ENCODE assay signal across 8 cellular contexts in the genomic region with DNA sequence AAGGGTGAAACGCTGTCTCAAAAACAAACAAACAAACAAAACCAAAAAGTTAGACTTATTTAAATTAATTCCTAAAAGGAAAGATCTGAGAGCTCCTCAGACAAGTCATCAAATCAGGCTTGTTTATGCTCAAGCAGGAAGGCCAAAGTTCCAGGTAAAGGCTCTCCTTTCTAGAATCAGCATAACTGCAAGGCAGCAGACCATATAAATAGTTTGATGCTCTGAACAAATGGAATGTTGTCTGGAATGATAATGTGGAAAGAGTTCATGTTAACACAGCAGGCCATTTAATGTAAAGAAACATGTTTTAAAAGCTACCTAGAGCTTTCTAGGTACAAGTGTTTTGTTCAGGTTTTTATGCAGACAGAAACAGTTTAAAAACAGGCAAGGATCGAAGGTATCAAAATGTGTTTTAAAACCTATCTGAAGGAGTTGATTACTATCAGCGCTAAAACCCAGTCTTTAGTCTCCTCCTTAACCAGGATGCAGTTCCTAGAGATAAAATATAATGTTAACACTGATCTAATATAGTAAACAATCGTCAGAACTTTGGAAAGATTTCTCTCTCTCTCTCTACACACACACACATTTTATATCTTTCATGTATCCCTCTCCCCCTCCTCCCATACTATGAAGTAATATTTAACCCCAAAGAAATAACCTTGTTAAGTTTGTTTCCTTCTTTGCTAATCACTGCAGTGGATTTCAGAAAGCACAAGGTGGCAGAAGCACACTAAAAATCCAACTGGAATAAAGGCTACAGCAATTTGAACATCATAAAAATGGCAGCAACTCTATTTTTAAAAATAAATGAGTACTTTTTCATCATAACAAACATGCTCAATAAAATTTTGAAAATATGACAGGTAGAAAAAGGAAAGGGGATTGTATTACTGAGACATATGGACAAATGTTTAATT.
DNase-seq lines count a peak whose midpoint lies in the region; ATAC-seq and TF ChIP-seq lines count a peak whose summit lies in the region.

No MANE protein-coding gene starts in this region.

- H3K36me3 Mint-ChIP-seq in Caco-2 (ENCODE audit: insufficient read depth, unreplicated experiment): peaks cover 76% of the 10 kb centered on the region

- H3K9me3 Mint-ChIP-seq in Caco-2 (ENCODE audit: unreplicated experiment): peaks cover 20% of the 10 kb centered on the region

- CTCF ChIA-PET in Caco-2 (lab: Charles Lee) (interaction anchor here (0.7 to 1.2 kb wide), 2 partner anchors 25 to 135 kb away, joined by 3 to 4 read pairs; no protein-coding TSS in a partner anchor), HEK293 (lab: Yijun Ruan, JAX) (interaction anchor here (0.6 to 1.2 kb wide), 2 partner anchors 632 to 1065 kb away, joined by 4 to 5 read pairs; no protein-coding TSS in a partner anchor)

- peak; percentile 51; the same call in 1 of the 3 replicates for ATAC-seq in RWPE2 (ENCODE audit: low read depth)
- peak; percentile 48 for ATAC-seq in foreskin keratinocyte
- no peak for ATAC-seq in HG03520 (IDR thresholded peaks at IDR 0.05; ENCODE audit: unreplicated experiment)

- POLR2A ChIA-PET in Caco-2 (lab: Charles Lee) (no interaction called here), HEK293 (lab: Yijun Ruan, JAX) (interaction anchor here (0.8 kb wide), 1 partner anchor 127 kb away, joined by 4 read pairs; no protein-coding TSS in a partner anchor)

- DNase-seq in Caco-2: peak in 1 of 2 experiments; percentile 49
- no peak for DNase-seq in RWPE2 (ENCODE audit: low spot score)
- peak in 1 of 2 donors; percentile 17 for DNase-seq in foreskin keratinocyte
- DNase-seq in spleen: no peak
- DNase-seq in NCI-H2029 treated with DMSO at 0.1 percent for 48 hours (lab: John Stamatoyannopoulos, UW): no peak
- no peak for DNase-seq in stimulated activated CD4-positive, alpha-beta T cell treated with anti-CD3 and anti-CD28 coated beads, Interleukin-2, amount 100 ng/mL, for 24 hours

- H3K27ac ChIP-seq in HEK293 (ENCODE audit: extremely low read depth, low read depth, low read length) (no peak overlapping the region), RWPE2 (ENCODE audit: poor library complexity, severe bottlenecking) (no peak overlapping the region), foreskin keratinocyte (no peak overlapping the region), spleen (no peak overlapping the region)

- no TSS peak for BruUV-seq in Caco-2 (replicated peaks; lab: Mats Ljungman, UMichigan)

- peak overlapping the region; percentile 76 for H3K27ac Mint-ChIP-seq in Caco-2 (ENCODE audit: unreplicated experiment)

- intact Hi-C loops in Caco-2 (cut with micrococcal nuclease; ENCODE audit: unreplicated experiment): loop anchor here (1.0 to 2.0 kb wide), 5 partner anchors 135 to 631 kb away; a partner anchor contains a TSS
- intact Hi-C loops in spleen (cut with DNase I; ENCODE audit: low total_unique reads): loop anchor here (5.0 to 10.0 kb wide), 3 partner anchors 187 to 710 kb away; no protein-coding TSS in a partner anchor

- H3K4me1 Mint-ChIP-seq in Caco-2 (ENCODE audit: low read depth, unreplicated experiment): peaks cover 34% of the 10 kb centered on the region

- H3K27me3 ChIP-seq in Caco-2 (replicated peaks; ENCODE audit: control insufficient read depth, insufficient read depth, low read length) (no peaks in the 10 kb centered on the region), RWPE2 (ENCODE audit: insufficient read depth, poor library complexity, severe bottlenecking) (no peaks in the 10 kb centered on the region), foreskin keratinocyte (no peaks in the 10 kb centered on the region), spleen (replicated peaks in 1 of 7) (no peaks in the 10 kb centered on the region)

- 76 to 93% (median 82%) methylated on average over 4 of the region's 4 CpGs for WGBS in spleen, 5 donors

- H3K9me3 ChIP-seq in Caco-2 (peaks cover 13% of the 10 kb centered on the region), HEK293 (ENCODE audit: control insufficient read depth, insufficient read depth, low read depth, low read length) (no peaks in the 10 kb centered on the region), RWPE2 (ENCODE audit: severe bottlenecking) (no peaks in the 10 kb centered on the region), spleen (peaks cover 0 to 6% (median 0%) of the 10 kb centered on the region in 8 donors)

- H3K36me3 ChIP-seq in Caco-2 (ENCODE audit: control insufficient read depth, insufficient read depth, low read length) (peaks cover 3% of the 10 kb centered on the region), HEK293 (ENCODE audit: control insufficient read depth in 2 of 2, insufficient read depth in 1 of 2, low read length in 2 of 2) (peaks cover 0 to 27% of the 10 kb centered on the region in 2 experiments; a peak in 2 of 3 replicates), RWPE2 (ENCODE audit: low read depth) (peaks cover 26% of the 10 kb centered on the region), spleen (peaks cover 0 to 13% (median 0%) of the 10 kb centered on the region in 6 donors)

- H3K4me3 Mint-ChIP-seq in Caco-2 (ENCODE audit: unreplicated experiment): peak overlapping the region; percentile 12

- no peak overlapping the region for H3K4me3 ChIP-seq in Caco-2 (ENCODE audit: low read depth, low read length)
- no peak overlapping the region for H3K4me3 ChIP-seq in HEK293 (ENCODE audit: low read depth, low read length)
- H3K4me3 ChIP-seq in RWPE2 (ENCODE audit: severe bottlenecking): no peak overlapping the region
- no peak overlapping the region for H3K4me3 ChIP-seq in spleen

- TF ChIP-seq POLR2A in spleen (IDR thresholded peaks at IDR 0.05): no peak

- H3K4me1 ChIP-seq in Caco-2: peaks cover 73% of the 10 kb centered on the region
- H3K4me1 ChIP-seq in HEK293 (ENCODE audit: control insufficient read depth, insufficient read depth, low read length): no peaks in the 10 kb centered on the region
- H3K4me1 ChIP-seq in RWPE2 (ENCODE audit: insufficient read depth, poor library complexity, severe bottlenecking): no peaks in the 10 kb centered on the region
- no peaks in the 10 kb centered on the region for H3K4me1 ChIP-seq in foreskin keratinocyte
- H3K4me1 ChIP-seq in spleen: peaks cover 0 to 10% (median 8%) of the 10 kb centered on the region in 6 donors

- no peaks in the 10 kb centered on the region for H3K27me3 Mint-ChIP-seq in Caco-2 (ENCODE audit: insufficient read depth, unreplicated experiment)

- TF ChIP-seq CTCF in Caco-2 (IDR thresholded peaks at IDR 0.05; ENCODE audit: insufficient read depth in 1 of 2, low read depth in 1 of 2, low read length in 1 of 2, severe bottlenecking in 1 of 2, unreplicated experiment in 1 of 2): peak; percentile 56 to 71
- 0 out of 2 replicates have a peak, but pooled peaks have one; percentile 16 for TF ChIP-seq CTCF in HEK293 (tag by site-specific recombination; IDR thresholded peaks at IDR 0.05)
- TF ChIP-seq CTCF in RWPE2 (IDR thresholded peaks at IDR 0.05; ENCODE audit: poor library complexity, severe bottlenecking): peak; percentile 71
- peak; percentile 81 for TF ChIP-seq CTCF in foreskin keratinocyte (conservative IDR thresholded peaks at IDR 0.05)
- peak in 8 of 11 experiments; percentile 9 to 45 (median 22) for TF ChIP-seq CTCF in spleen (IDR thresholded peaks at IDR 0.05 in 8 of 11, conservative IDR thresholded peaks at IDR 0.05 in 3 of 11)

TF ChIP-seq in HEK293, 187 proteins besides CTCF, POLR2A, EP300 and RAD21:
- TF ChIP-seq, protein P1, sequence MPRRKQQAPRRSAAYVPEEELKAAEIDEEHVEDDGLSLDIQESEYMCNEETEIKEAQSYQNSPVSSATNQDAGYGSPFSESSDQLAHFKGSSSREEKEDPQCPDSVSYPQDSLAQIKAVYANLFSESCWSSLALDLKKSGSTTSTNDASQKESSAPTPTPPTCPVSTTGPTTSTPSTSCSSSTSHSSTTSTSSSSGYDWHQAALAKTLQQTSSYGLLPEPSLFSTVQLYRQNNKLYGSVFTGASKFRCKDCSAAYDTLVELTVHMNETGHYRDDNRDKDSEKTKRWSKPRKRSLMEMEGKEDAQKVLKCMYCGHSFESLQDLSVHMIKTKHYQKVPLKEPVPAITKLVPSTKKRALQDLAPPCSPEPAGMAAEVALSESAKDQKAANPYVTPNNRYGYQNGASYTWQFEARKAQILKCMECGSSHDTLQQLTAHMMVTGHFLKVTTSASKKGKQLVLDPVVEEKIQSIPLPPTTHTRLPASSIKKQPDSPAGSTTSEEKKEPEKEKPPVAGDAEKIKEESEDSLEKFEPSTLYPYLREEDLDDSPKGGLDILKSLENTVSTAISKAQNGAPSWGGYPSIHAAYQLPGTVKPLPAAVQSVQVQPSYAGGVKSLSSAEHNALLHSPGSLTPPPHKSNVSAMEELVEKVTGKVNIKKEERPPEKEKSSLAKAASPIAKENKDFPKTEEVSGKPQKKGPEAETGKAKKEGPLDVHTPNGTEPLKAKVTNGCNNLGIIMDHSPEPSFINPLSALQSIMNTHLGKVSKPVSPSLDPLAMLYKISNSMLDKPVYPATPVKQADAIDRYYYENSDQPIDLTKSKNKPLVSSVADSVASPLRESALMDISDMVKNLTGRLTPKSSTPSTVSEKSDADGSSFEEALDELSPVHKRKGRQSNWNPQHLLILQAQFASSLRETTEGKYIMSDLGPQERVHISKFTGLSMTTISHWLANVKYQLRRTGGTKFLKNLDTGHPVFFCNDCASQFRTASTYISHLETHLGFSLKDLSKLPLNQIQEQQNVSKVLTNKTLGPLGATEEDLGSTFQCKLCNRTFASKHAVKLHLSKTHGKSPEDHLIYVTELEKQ (tag by site-specific recombination; IDR thresholded peaks at IDR 0.05; ENCODE audit: borderline replicate concordance): no peak
- no peak for TF ChIP-seq ZNF621 (tag by site-specific recombination; IDR thresholded peaks at IDR 0.05)
- no peak for TF ChIP-seq ZNF10 (tag by site-specific recombination; IDR thresholded peaks at IDR 0.05)
- peak; percentile 66 for TF ChIP-seq ZNF654 (tag by site-specific recombination; IDR thresholded peaks at IDR 0.05; ENCODE audit: low read depth)
- no peak for TF ChIP-seq ZNF169 (tag by site-specific recombination; IDR thresholded peaks at IDR 0.05)
- no peak for TF ChIP-seq ZNF292 (tag by site-specific recombination; IDR thresholded peaks at IDR 0.05; ENCODE audit: borderline replicate concordance, low read depth)
- TF ChIP-seq ZNF660 (tag by site-specific recombination; IDR thresholded peaks at IDR 0.05): no peak
- TF ChIP-seq ZNF274 (IDR thresholded peaks at IDR 0.05; ENCODE audit: low read length): no peak
- TF ChIP-seq ZNF274 (tag by site-specific recombination; IDR thresholded peaks at IDR 0.05; ENCODE audit: borderline replicate concordance): no peak

Comparison
In these comparisons a context has a peak if more than half of its experiments do, and no peak if none do; other contexts are left out.
1. CTCF ChIP-seq: peak in every context shown above with its lines; median percentile 81 in foreskin keratinocyte; 71 in RWPE2; 64 in Caco-2; 22 in spleen; 16 in HEK293.